2 cellular contexts compared by ENCODE assay signal in genomic region chr11:7592706-7593105, GRCh38.
TF ChIP-seq lines count a peak whose summit lies in the region.

No MANE protein-coding gene starts in this region.

TF ChIP-seq in H1, 55 proteins besides CTCF, POLR2A, EP300 and RAD21:
- TF ChIP-seq SIN3A (conservative IDR thresholded peaks at IDR 0.05 in 1 of 2, IDR thresholded peaks at IDR 0.05 in 1 of 2; ENCODE audit: low read depth in 1 of 2, low read length in 2 of 2) (no peak), SP4 (IDR thresholded peaks at IDR 0.05; ENCODE audit: low read length) (no peak)
TF ChIP-seq in H1: peak in this region for 0.

TF ChIP-seq in GM12891, 5 proteins besides CTCF, POLR2A, EP300 and RAD21:
- TF ChIP-seq POU2F2 (IDR thresholded peaks at IDR 0.05; ENCODE audit: low read depth, low read length) = no peak
- TF ChIP-seq PAX5 (IDR thresholded peaks at IDR 0.05; ENCODE audit: insufficient read depth, low read length, severe bottlenecking) = no peak
- TF ChIP-seq TAF1 (IDR thresholded peaks at IDR 0.05; ENCODE audit: low read depth, low read length) = no peak
- TF ChIP-seq SPI1 (IDR thresholded peaks at IDR 0.05; ENCODE audit: low read depth, low read length) = no peak
- no peak for TF ChIP-seq POLR2AphosphoS5 (IDR thresholded peaks at IDR 0.05; ENCODE audit: low read depth, low read length)
